Comparison of ENCODE assay signal across 8 cellular contexts in genomic region chr6:158869604-158870417, GRCh38. TPM values are rescaled to one million over a fixed set of nuclear protein-coding genes. Genes with fewer than 3 reads are reported as not detected.
A peak's percentile ranks its signal among the peaks of the same experiment; 100 is the strongest.
DNase-seq lines count a peak whose midpoint lies in the region; ATAC-seq and TF ChIP-seq lines count a peak whose summit lies in the region.

No MANE protein-coding gene starts in this region.

- peak; percentile 94 for ATAC-seq in GM21381 (IDR thresholded peaks at IDR 0.05; ENCODE audit: unreplicated experiment)

- TF ChIP-seq CTCF in epithelial cell of esophagus (IDR thresholded peaks at IDR 0.05; ENCODE audit: insufficient read depth, low read depth, low read length, missing control alignments): peak; percentile 39

- H3K4me3 ChIP-seq in epithelial cell of esophagus (ENCODE audit: low read length): peak overlapping the region; percentile 35

- peak; percentile 93 for DNase-seq in DMS153 (lab: John Stamatoyannopoulos, UW)
- peak; percentile 96 for DNase-seq in HT1080 (ENCODE audit: low read depth)
- DNase-seq in NOMO-1 treated with DMSO at 0.1 percent for 48 hours (lab: John Stamatoyannopoulos, UW; ENCODE audit: unreplicated experiment): peak; percentile 96
- DNase-seq in activated CD8-positive, alpha-beta memory T cell treated with anti-CD3 and anti-CD28 coated beads, Interleukin-2, amount 50 U/mL, for 48 hours: peak; percentile 98
- peak; percentile 99 for DNase-seq in epithelial cell of esophagus (ENCODE audit: low read depth)
- peak; percentile 94 for DNase-seq in mucosa of gallbladder (ENCODE audit: low spot score)
- peak; percentile 93 for DNase-seq in stimulated activated CD8-positive, alpha-beta memory T cell treated with anti-CD3 and anti-CD28 coated beads, Interleukin-4, amount 100 ng/mL, for 24 hours (ENCODE audit: low read depth)

RNA-seq across cellular contexts. Expression of gene EZR, which starts 50.6 kb away (rescaled TPM):
- total RNA-seq in HT1080 (2014; rRNA removed; shearing (Covaris generic)): 228 and 253 TPM in 2 replicates
- 163 and 167 TPM in 2 replicates for polyA plus RNA-seq in HT1080 (2015; cell fraction: cytosol; rRNA removed)
- 404 and 422 TPM in 2 replicates for polyA plus RNA-seq in HT1080 (2015; cell fraction: nucleus; rRNA removed)
- total RNA-seq in mucosa of gallbladder: 297 TPM

Comparison
In these comparisons a context has a peak if more than half of its experiments do, and no peak if none do; other contexts are left out.
1. Peak in every context shown above with its lines: DNase-seq, ATAC-seq and H3K4me3 ChIP-seq.